In genomic region chr19:57477191-57478008, GRCh38 we compare ENCODE assay signal across 8 cellular contexts. TPM values are rescaled to one million over a fixed set of nuclear protein-coding genes. Genes with fewer than 3 reads are reported as not detected.
DNase-seq lines count a peak whose midpoint lies in the region; ATAC-seq, FAIRE-seq and TF ChIP-seq lines count a peak whose summit lies in the region.

TSS of gene ZNF772 (minus strand) at chr19:57477566. CDS start at chr19:57477309, 257 bp downstream.

- H3K4me3 ChIP-seq in keratinocyte (ENCODE audit: control insufficient read depth in 2 of 3, extremely low read depth in 1 of 3, insufficient read depth in 2 of 3, low read depth in 1 of 3, low read length in 3 of 3): peak within 1 kb of the TSS; percentile 59 to 78 (median 69)

- ATAC-seq in GM18858 (IDR thresholded peaks at IDR 0.05; ENCODE audit: unreplicated experiment) (peak; percentile 78), HG03095 (IDR thresholded peaks at IDR 0.05; ENCODE audit: unreplicated experiment) (peak; percentile 95)
- peak; percentile 100 for ATAC-seq in activated CD4-positive, CD25-positive, alpha-beta regulatory T cell treated with anti-CD3 and anti-CD28 coated beads, Interleukin-2, amount 50 U/mL, for 24 hours

- peaks cover 20 to 26% of the 10 kb centered on the region in 2 experiments for H3K36me3 ChIP-seq in keratinocyte (ENCODE audit: control insufficient read depth in 2 of 2, extremely low read depth in 1 of 2, insufficient read depth in 2 of 2, low read length in 2 of 2)

- DNase-seq in ACHN (peak; percentile 73), NCI-H2171 treated with DMSO at 0.1 percent for 48 hours (lab: John Stamatoyannopoulos, UW) (peak; percentile 95), cerebellar nuclear complex (lab: John Stamatoyannopoulos, UW) (peak; percentile 45 to 97), keratinocyte (ENCODE audit: low read depth, low spot score) (peak; percentile 63)
- DNase-seq in stimulated activated CD4-positive, alpha-beta T cell treated with anti-CD3 and anti-CD28 coated beads, Interleukin-12 subunit alpha, Interleukin-12 subunit beta, amount 100 ng/mL, for 48 hours (ENCODE audit: low read depth in 2 of 3, low spot score in 1 of 3): peak; percentile 82 to 85 (median 83)

- in situ Hi-C loops in ACHN (cut with HindIII; ENCODE audit: low pct_ligation_motif_present, low pct_unique_long_range_greater_than_20kb, low sequenced_read_pairs): no loop called here

- TF ChIP-seq CTCF in keratinocyte (optimal IDR thresholded peaks at IDR 0.05 in 1 of 3, IDR thresholded peaks at IDR 0.05 in 1 of 3, conservative IDR thresholded peaks at IDR 0.05 in 1 of 3; ENCODE audit: extremely low read depth in 1 of 3, insufficient read depth in 2 of 3, low read length in 3 of 3): peak; percentile 61 to 84 (median 77)

- H3K79me2 ChIP-seq in keratinocyte (ENCODE audit: control insufficient read depth, insufficient read depth, low read length): peaks cover 17% of the 10 kb centered on the region

- peak within 1 kb of the TSS; percentile 64 for H3K9ac ChIP-seq in keratinocyte (ENCODE audit: control insufficient read depth, extremely low read depth, insufficient read depth, low read length)

- H4K20me1 ChIP-seq in keratinocyte (ENCODE audit: control insufficient read depth, extremely low read depth, insufficient read depth, low read length): no peaks in the 10 kb centered on the region

- peak; percentile 97 for FAIRE-seq in keratinocyte (lab: Jason Lieb, UNC)

- dilution Hi-C loops in keratinocyte (cut with MboI; ENCODE audit: extremely low pct_ligation_motif_present, low sequenced_read_pairs): no loop called here

- H3K4me2 ChIP-seq in keratinocyte (ENCODE audit: control insufficient read depth, extremely low read depth, insufficient read depth, low read depth, low read length): peak within 1 kb of the TSS; percentile 94

- H3K4me1 ChIP-seq in keratinocyte (ENCODE audit: control insufficient read depth, extremely low read depth, insufficient read depth, low read length): peaks cover 6% of the 10 kb centered on the region

- no peaks in the 10 kb centered on the region for H3K27me3 ChIP-seq in keratinocyte (ENCODE audit: control insufficient read depth, extremely low read depth, insufficient read depth, low read length)

- H3K9me3 ChIP-seq in keratinocyte (ENCODE audit: control insufficient read depth, low read depth, low read length): peaks cover 24% of the 10 kb centered on the region

- no peaks in the 10 kb centered on the region for H3K9me1 ChIP-seq in keratinocyte (ENCODE audit: control insufficient read depth, extremely low read depth, insufficient read depth, low read length)

- H2AFZ ChIP-seq in keratinocyte (ENCODE audit: control insufficient read depth, low read length): peak within 1 kb of the TSS; percentile 93

- peak within 1 kb of the TSS; percentile 35 for H3K27ac ChIP-seq in keratinocyte (ENCODE audit: control insufficient read depth, insufficient read depth, low read length)

RNA-seq across cellular contexts. Expression of gene ZNF772, which starts in this region (rescaled TPM):
- 5.2 to 5.4 TPM (median 5.3 TPM) in 3 replicates for polyA plus RNA-seq in keratinocyte
- polyA plus RNA-seq in keratinocyte (2011; ENCODE audit: low read depth): 4.7 TPM
- polyA plus RNA-seq in keratinocyte (2011; cell fraction: cytosol; rRNA removed): 2.6 and 3.9 TPM in 2 replicates
- polyA plus RNA-seq in keratinocyte (2011; cell fraction: nucleus; rRNA removed): 6.5 and 7.6 TPM in 2 replicates
- 3.1 and 3.6 TPM in 2 replicates for polyA plus RNA-seq in keratinocyte (2012; ENCODE audit: low replicate concordance)
- polyA minus RNA-seq in keratinocyte: 7.0 to 17.6 TPM (median 9.8 TPM) in 3 replicates
- 5.6 TPM for polyA minus RNA-seq in keratinocyte (2011; cell fraction: cytosol; rRNA and poly(A)+ RNA removed)
- 11.5 and 14.7 TPM in 2 replicates for polyA minus RNA-seq in keratinocyte (2011; cell fraction: nucleus; rRNA and poly(A)+ RNA removed)

Comparison
In these comparisons a context has a peak if more than half of its experiments do, and no peak if none do; other contexts are left out.
1. Peak in every context shown above with its lines: DNase-seq, ATAC-seq, H3K4me3 ChIP-seq and H3K27ac ChIP-seq.